Comparison of ENCODE assay signal across 13 cellular contexts in the genomic region with DNA sequence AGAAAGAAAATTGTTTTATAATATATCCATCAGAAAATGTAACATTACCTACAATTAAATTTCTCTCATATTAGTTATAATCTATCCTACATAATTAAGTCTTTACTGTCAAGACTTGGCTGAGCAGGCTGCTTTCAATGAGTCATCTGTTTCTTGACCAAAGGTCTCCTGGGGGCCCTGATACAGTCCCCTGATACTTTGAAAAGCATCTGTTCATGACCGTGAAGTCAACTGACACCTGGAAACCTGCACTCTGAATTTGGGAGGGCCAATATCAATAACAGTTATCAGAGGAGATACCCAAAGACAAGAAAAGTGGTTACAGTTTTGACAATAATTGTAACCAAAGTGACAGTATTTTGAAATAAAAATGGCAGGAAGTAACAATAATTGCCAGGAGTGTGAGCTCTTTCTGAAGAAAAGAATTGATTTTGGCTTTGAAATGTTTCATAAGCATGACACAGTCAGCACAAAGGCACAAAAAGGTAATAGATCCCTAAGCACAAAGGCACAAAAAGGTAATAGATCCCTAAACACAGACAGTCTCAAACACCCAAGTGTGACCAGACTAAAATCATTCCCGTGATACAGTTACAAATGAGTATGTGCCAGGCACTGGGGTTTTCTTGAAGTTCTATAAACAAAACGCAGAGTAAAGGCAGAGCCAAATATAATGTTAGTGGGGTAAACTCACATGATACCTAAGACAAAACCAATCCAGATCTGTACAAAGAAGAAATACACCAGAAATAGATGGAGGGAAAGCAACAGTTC.
A peak's percentile ranks its signal among the peaks of the same experiment; 100 is the strongest.
DNase-seq lines count a peak whose midpoint lies in the region; ATAC-seq lines count a peak whose summit lies in the region.
"Had no signal": no experiment of that assay in that cellular context is flagged by ENCODE, and none has a peak within 500 bp of the region (broad histone marks: within the 10 kb centered on the region; RNA-seq: fewer than 3 reads in every experiment).

No MANE protein-coding gene starts in this region.

- no peaks in the 10 kb centered on the region for H3K4me1 Mint-ChIP-seq in stimulated activated naive CD8-positive, alpha-beta T cell treated with anti-CD3 and anti-CD28 coated beads, Interleukin-15, amount 100 ng/mL, for 72 hours

- H3K4me3 Mint-ChIP-seq in stimulated activated naive CD8-positive, alpha-beta T cell treated with anti-CD3 and anti-CD28 coated beads, Interleukin-15, amount 100 ng/mL, for 72 hours = no peak overlapping the region

- H3K9me3 Mint-ChIP-seq in stimulated activated naive CD8-positive, alpha-beta T cell treated with anti-CD3 and anti-CD28 coated beads, Interleukin-15, amount 100 ng/mL, for 72 hours = no peaks in the 10 kb centered on the region

- no peaks in the 10 kb centered on the region for H3K27me3 Mint-ChIP-seq in stimulated activated naive CD8-positive, alpha-beta T cell treated with anti-CD3 and anti-CD28 coated beads, Interleukin-15, amount 100 ng/mL, for 72 hours

- DNase-seq in NCI-H226 = no peak
- DNase-seq in dermis blood vessel endothelial cell = no peak
- no peak for DNase-seq in NK-92 (lab: John Stamatoyannopoulos, UW; ENCODE audit: unreplicated experiment)
- DNase-seq in stimulated activated naive CD8-positive, alpha-beta T cell treated with anti-CD3 and anti-CD28 coated beads, Interleukin-15, amount 100 ng/mL, for 72 hours = no peak
- DNase-seq: amygdala; effector memory CD4-positive, alpha-beta T cell; hippocampal formation; MG63; upper lobe of left lung had no signal

- ATAC-seq in GM18502 (IDR thresholded peaks at IDR 0.05; ENCODE audit: poor library complexity, unreplicated experiment) (peak; percentile 83), GM19468 (IDR thresholded peaks at IDR 0.05; ENCODE audit: extremely low read depth, unreplicated experiment) (peak; percentile 83), HG02970 (IDR thresholded peaks at IDR 0.05; ENCODE audit: low FRiP score, unreplicated experiment) (peak; percentile 85), HG03575 (IDR thresholded peaks at IDR 0.05; ENCODE audit: extremely low read depth, insufficient number of reproducible peaks, low FRiP score, unreplicated experiment) (peak; percentile 60)
- no peak for ATAC-seq in stimulated activated naive CD8-positive, alpha-beta T cell treated with anti-CD3 and anti-CD28 coated beads, Interleukin-15, amount 100 ng/mL, for 72 hours

- no peak overlapping the region for H3K27ac Mint-ChIP-seq in stimulated activated naive CD8-positive, alpha-beta T cell treated with anti-CD3 and anti-CD28 coated beads, Interleukin-15, amount 100 ng/mL, for 72 hours
